ENCODE assay signal across 1 cellular context in the genomic region with DNA sequence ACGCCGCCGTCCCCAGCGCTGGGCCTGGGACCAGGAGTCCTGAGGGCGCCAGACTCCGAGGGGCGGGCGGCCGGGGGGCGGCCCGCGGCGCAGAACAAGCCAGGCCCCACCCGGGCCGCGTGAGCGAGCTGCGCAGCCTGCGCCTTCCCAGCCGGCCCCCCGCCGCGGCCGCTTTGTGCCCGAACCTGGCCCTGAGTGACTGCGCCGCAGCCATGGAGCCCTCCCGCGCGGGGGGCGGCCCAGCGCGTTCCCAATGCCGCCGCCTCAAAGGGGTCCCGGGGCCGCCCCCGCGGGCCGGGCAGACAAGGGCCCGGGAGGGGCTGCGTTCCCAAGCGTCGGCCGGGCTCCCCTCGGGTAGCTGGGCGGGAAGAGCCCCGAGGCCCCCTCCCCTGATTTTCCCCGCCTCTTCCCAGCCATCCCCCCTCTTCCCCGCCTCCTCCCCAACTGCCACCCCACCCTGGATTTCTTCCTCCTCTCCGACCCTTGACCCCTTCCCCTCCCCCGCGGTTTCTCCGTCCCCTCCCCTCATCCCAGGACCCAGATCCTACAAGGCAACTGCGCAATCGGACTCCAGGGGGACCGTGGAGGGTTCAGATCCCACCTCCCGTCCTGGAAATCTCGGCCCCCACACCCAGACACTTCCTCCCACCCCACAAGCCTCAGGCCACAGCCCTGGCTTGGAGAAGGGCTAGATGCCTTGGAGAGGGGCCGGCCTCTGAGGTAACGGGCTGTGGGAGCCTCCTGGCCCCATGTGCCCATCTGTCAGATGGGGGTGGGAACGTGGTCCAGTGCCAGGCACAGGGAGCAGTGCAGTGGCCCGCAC.
TF ChIP-seq lines count a peak whose summit lies in the region.

No MANE protein-coding gene starts in this region.

TF ChIP-seq in GM23338, 12 proteins besides CTCF, POLR2A, EP300 and RAD21 (continued from another document):
- TF ChIP-seq, protein P1, sequence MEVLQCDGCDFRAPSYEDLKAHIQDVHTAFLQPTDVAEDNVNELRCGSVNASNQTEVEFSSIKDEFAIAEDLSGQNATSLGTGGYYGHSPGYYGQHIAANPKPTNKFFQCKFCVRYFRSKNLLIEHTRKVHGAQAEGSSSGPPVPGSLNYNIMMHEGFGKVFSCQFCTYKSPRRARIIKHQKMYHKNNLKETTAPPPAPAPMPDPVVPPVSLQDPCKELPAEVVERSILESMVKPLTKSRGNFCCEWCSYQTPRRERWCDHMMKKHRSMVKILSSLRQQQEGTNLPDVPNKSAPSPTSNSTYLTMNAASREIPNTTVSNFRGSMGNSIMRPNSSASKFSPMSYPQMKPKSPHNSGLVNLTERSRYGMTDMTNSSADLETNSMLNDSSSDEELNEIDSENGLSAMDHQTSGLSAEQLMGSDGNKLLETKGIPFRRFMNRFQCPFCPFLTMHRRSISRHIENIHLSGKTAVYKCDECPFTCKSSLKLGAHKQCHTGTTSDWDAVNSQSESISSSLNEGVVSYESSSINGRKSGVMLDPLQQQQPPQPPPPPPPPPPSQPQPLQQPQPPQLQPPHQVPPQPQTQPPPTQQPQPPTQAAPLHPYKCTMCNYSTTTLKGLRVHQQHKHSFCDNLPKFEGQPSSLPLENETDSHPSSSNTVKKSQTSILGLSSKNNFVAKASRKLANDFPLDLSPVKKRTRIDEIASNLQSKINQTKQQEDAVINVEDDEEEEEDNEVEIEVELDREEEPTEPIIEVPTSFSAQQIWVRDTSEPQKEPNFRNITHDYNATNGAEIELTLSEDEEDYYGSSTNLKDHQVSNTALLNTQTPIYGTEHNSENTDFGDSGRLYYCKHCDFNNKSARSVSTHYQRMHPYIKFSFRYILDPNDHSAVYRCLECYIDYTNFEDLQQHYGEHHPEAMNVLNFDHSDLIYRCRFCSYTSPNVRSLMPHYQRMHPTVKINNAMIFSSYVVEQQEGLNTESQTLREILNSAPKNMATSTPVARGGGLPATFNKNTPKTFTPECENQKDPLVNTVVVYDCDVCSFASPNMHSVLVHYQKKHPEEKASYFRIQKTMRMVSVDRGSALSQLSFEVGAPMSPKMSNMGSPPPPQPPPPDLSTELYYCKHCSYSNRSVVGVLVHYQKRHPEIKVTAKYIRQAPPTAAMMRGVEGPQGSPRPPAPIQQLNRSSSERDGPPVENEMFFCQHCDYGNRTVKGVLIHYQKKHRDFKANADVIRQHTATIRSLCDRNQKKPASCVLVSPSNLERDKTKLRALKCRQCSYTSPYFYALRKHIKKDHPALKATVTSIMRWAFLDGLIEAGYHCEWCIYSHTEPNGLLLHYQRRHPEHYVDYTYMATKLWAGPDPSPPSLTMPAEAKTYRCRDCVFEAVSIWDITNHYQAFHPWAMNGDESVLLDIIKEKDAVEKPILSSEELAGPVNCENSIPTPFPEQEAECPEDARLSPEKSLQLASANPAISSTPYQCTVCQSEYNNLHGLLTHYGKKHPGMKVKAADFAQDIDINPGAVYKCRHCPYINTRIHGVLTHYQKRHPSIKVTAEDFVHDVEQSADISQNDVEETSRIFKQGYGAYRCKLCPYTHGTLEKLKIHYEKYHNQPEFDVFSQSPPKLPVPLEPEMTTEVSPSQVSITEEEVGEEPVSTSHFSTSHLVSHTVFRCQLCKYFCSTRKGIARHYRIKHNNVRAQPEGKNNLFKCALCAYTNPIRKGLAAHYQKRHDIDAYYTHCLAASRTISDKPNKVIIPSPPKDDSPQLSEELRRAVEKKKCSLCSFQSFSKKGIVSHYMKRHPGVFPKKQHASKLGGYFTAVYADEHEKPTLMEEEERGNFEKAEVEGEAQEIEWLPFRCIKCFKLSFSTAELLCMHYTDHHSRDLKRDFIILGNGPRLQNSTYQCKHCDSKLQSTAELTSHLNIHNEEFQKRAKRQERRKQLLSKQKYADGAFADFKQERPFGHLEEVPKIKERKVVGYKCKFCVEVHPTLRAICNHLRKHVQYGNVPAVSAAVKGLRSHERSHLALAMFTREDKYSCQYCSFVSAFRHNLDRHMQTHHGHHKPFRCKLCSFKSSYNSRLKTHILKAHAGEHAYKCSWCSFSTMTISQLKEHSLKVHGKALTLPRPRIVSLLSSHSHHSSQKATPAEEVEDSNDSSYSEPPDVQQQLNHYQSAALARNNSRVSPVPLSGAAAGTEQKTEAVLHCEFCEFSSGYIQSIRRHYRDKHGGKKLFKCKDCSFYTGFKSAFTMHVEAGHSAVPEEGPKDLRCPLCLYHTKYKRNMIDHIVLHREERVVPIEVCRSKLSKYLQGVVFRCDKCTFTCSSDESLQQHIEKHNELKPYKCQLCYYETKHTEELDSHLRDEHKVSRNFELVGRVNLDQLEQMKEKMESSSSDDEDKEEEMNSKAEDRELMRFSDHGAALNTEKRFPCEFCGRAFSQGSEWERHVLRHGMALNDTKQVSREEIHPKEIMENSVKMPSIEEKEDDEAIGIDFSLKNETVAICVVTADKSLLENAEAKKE (CRISPR knock-in tag; IDR thresholded peaks at IDR 0.05) = no peak
- no peak for TF ChIP-seq CREB1 (CRISPR knock-in tag; IDR thresholded peaks at IDR 0.05; ENCODE audit: low read depth)
- no peak for TF ChIP-seq EZH2 (IDR thresholded peaks at IDR 0.05; ENCODE audit: low read depth, unreplicated experiment)
- TF ChIP-seq STAT1 (IDR thresholded peaks at IDR 0.05; ENCODE audit: unreplicated experiment) = no peak
- no peak for TF ChIP-seq JUNB (IDR thresholded peaks at IDR 0.05; ENCODE audit: unreplicated experiment)
- TF ChIP-seq EZH2phosphoT487 (IDR thresholded peaks at IDR 0.05; ENCODE audit: unreplicated experiment) = no peak
- no peak for TF ChIP-seq NANOG (IDR thresholded peaks at IDR 0.05; ENCODE audit: borderline replicate concordance)
